Comparison of ENCODE assay signal across 16 cellular contexts in the genomic region with DNA sequence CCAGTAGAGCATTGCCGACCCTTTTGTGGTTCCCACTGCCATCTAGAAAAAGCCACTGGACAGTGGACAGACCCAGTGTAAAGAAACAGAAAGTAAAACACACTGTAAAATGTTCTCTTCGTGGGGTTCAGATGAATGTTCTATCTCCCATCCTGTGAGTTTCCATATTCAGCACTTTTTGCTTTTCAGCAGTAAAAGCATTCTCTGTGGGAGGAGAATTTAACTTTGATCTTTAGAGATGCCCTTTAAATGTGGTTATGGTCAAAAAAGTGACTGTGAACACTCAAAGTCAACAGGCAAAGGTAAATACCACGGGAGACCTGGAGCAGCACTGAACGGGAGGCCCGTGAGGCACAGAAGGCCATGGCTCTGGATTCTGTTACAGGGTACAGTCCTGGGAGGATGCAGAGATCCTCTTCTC. TPM values are rescaled to one million over a fixed set of nuclear protein-coding genes. Genes with fewer than 3 reads are reported as not detected.
DNase-seq lines count a peak whose midpoint lies in the region; ATAC-seq, FAIRE-seq and TF ChIP-seq lines count a peak whose summit lies in the region.
"Had no signal": no experiment of that assay in that cellular context is flagged by ENCODE, and none has a peak within 500 bp of the region (broad histone marks: within the 10 kb centered on the region; RNA-seq: fewer than 3 reads in every experiment).

No MANE protein-coding gene starts in this region.

- intact Hi-C loops in activated CD4-positive, alpha-beta memory T cell treated with anti-CD3 and anti-CD28 coated beads for 36 hours (cut with micrococcal nuclease), result no loop called here
- intact Hi-C loops in HepG2 (cut with micrococcal nuclease; ENCODE audit: unreplicated experiment) (no loop called here), Right ventricle myocardium superior (cut with DNase I) (no loop called here)

- no peak overlapping the region for H3K27ac ChIP-seq in HepG2 (ENCODE audit: extremely low read length, insufficient read depth, low read length)
- H3K27ac ChIP-seq: RWPE1 had no signal

- H3K9me3 ChIP-seq in HepG2 (ENCODE audit: low read length), result no peaks in the 10 kb centered on the region

- no peak overlapping the region for H3K9ac ChIP-seq in HepG2 (ENCODE audit: insufficient read depth, low read depth, low read length)

- H3K4me1 ChIP-seq in HepG2 (ENCODE audit: insufficient read depth, low read length), result peaks cover 9% of the 10 kb centered on the region; the same call in 1 of the 2 replicates

- CTCF ChIA-PET in activated naive CD4-positive, alpha-beta T cell treated with anti-CD3 and anti-CD28 coated beads, Interleukin-2, amount 10 ng/mL, durations not matched to agents 7 days and 5 days (lab: Charles Lee), result no interaction called here
- CTCF ChIA-PET in activated CD4-positive, alpha-beta memory T cell treated with anti-CD3 and anti-CD28 coated beads for 36 hours (lab: Charles Lee), result no interaction called here
- CTCF ChIA-PET in HepG2 (lab: Yijun Ruan, JAX; ENCODE audit: low intra/inter-chr PET ratio, low total read pairs), result no interaction called here

- TF ChIP-seq RAD21 in HepG2 (CRISPR knock-in tag; IDR thresholded peaks at IDR 0.05), result no peak

- no peak for DNase-seq in activated naive CD4-positive, alpha-beta T cell treated with anti-CD3 and anti-CD28 coated beads, Interleukin-2, amount 10 ng/mL, durations not matched to agents 7 days and 5 days
- DNase-seq in activated naive CD4-positive, alpha-beta T cell (lab: John Stamatoyannopoulos, UW), result no peak
- DNase-seq in activated CD4-positive, alpha-beta memory T cell treated with anti-CD3 and anti-CD28 coated beads for 36 hours, result no peak
- DNase-seq in HepG2 (ENCODE audit: low spot score) (no peak), omental fat pad (ENCODE audit: low spot score) (no peak), Right ventricle myocardium superior (no peak)
- no peak for DNase-seq in stimulated activated naive CD8-positive, alpha-beta T cell treated with anti-CD3 and anti-CD28 coated beads, Interleukin-15, amount 100 ng/mL, for 72 hours
- DNase-seq: activated effector memory CD4-positive, alpha-beta T cell treated with anti-CD3 and anti-CD28 coated beads, Interleukin-2, amount 50 U/mL, for 16 hours; Calu3; NCI-H1436 treated with DMSO at 0.1 percent for 48 hours; NCI-H2227 treated with DMSO at 0.1 percent for 48 hours; stimulated activated CD4-positive, alpha-beta T cell treated with anti-CD3 and anti-CD28 coated beads, Interleukin-15, amount 100 ng/mL, for 24 hours had no signal

- in situ Hi-C loops in HepG2 (cut with HindIII; ENCODE audit: extremely low pct_ligation_motif_present, low pct_unique_long_range_greater_than_20kb), result no loop called here

- no peak for TF ChIP-seq EP300 in HepG2 (IDR thresholded peaks at IDR 0.05; ENCODE audit: low read depth in 2 of 2, low read length in 2 of 2)
- TF ChIP-seq EP300 in HepG2 (CRISPR knock-in tag; IDR thresholded peaks at IDR 0.05; ENCODE audit: borderline replicate concordance), result no peak

- H3K27me3 ChIP-seq in HepG2 (ENCODE audit: control insufficient read depth in 1 of 2, insufficient read depth in 2 of 2, low read length in 2 of 2), result peaks cover 0 to 2% of the 10 kb centered on the region in 2 experiments; a peak in 1 of 5 replicates

- no peak for TF ChIP-seq POLR2A in HepG2 (IDR thresholded peaks at IDR 0.05; ENCODE audit: insufficient read depth in 1 of 2, low read depth in 2 of 2, low read length in 2 of 2)

- no peaks in the 10 kb centered on the region for H4K20me1 ChIP-seq in HepG2 (ENCODE audit: insufficient read depth, low read length)

- no peaks in the 10 kb centered on the region for H3K9me3 Mint-ChIP-seq in activated naive CD4-positive, alpha-beta T cell treated with anti-CD3 and anti-CD28 coated beads, Interleukin-2, amount 10 ng/mL, durations not matched to agents 7 days and 5 days
- H3K9me3 Mint-ChIP-seq in activated CD4-positive, alpha-beta memory T cell treated with anti-CD3 and anti-CD28 coated beads for 36 hours, result no peaks in the 10 kb centered on the region
- no peaks in the 10 kb centered on the region for H3K9me3 Mint-ChIP-seq in stimulated activated naive CD8-positive, alpha-beta T cell treated with anti-CD3 and anti-CD28 coated beads, Interleukin-15, amount 100 ng/mL, for 72 hours

- no peak for FAIRE-seq in HepG2 (lab: Jason Lieb, UNC)
- FAIRE-seq: H1 had no signal

- peaks cover 58% of the 10 kb centered on the region for H3K4me1 Mint-ChIP-seq in activated naive CD4-positive, alpha-beta T cell treated with anti-CD3 and anti-CD28 coated beads, Interleukin-2, amount 10 ng/mL, durations not matched to agents 7 days and 5 days
- H3K4me1 Mint-ChIP-seq in activated CD4-positive, alpha-beta memory T cell treated with anti-CD3 and anti-CD28 coated beads for 36 hours (ENCODE audit: low read depth), result peaks cover 71% of the 10 kb centered on the region
- H3K4me1 Mint-ChIP-seq in stimulated activated naive CD8-positive, alpha-beta T cell treated with anti-CD3 and anti-CD28 coated beads, Interleukin-15, amount 100 ng/mL, for 72 hours, result peaks cover 67% of the 10 kb centered on the region

- H2AFZ ChIP-seq in HepG2 (ENCODE audit: low read length), result no peak overlapping the region

- no peaks in the 10 kb centered on the region for H3K27me3 Mint-ChIP-seq in activated naive CD4-positive, alpha-beta T cell treated with anti-CD3 and anti-CD28 coated beads, Interleukin-2, amount 10 ng/mL, durations not matched to agents 7 days and 5 days
- no peaks in the 10 kb centered on the region for H3K27me3 Mint-ChIP-seq in activated CD4-positive, alpha-beta memory T cell treated with anti-CD3 and anti-CD28 coated beads for 36 hours
- no peaks in the 10 kb centered on the region for H3K27me3 Mint-ChIP-seq in stimulated activated naive CD8-positive, alpha-beta T cell treated with anti-CD3 and anti-CD28 coated beads, Interleukin-15, amount 100 ng/mL, for 72 hours

- peak; percentile 64; the same call in 2 of the 3 replicates for ATAC-seq in HepG2
- peak; percentile 68 for ATAC-seq in stimulated activated naive CD8-positive, alpha-beta T cell treated with anti-CD3 and anti-CD28 coated beads, Interleukin-15, amount 100 ng/mL, for 72 hours
- ATAC-seq in GM21529 (IDR thresholded peaks at IDR 0.05; ENCODE audit: unreplicated experiment), result no peak
- ATAC-seq in omental fat pad (ENCODE audit: low FRiP score), result no peak
- ATAC-seq in Right ventricle myocardium superior (ENCODE audit: poor library complexity), result no peak
- ATAC-seq: esophagus mucosa had no signal

- H3K4me3 Mint-ChIP-seq in activated naive CD4-positive, alpha-beta T cell treated with anti-CD3 and anti-CD28 coated beads, Interleukin-2, amount 10 ng/mL, durations not matched to agents 7 days and 5 days, result peak overlapping the region; percentile 27
- H3K4me3 Mint-ChIP-seq in activated CD4-positive, alpha-beta memory T cell treated with anti-CD3 and anti-CD28 coated beads for 36 hours, result peak overlapping the region; percentile 46
- peak overlapping the region; percentile 48 to 56 for H3K4me3 Mint-ChIP-seq in stimulated activated naive CD8-positive, alpha-beta T cell treated with anti-CD3 and anti-CD28 coated beads, Interleukin-15, amount 100 ng/mL, for 72 hours

- no peak overlapping the region for H3K4me2 ChIP-seq in HepG2 (ENCODE audit: low read depth, low read length)

- POLR2A ChIA-PET in activated CD4-positive, alpha-beta memory T cell treated with anti-CD3 and anti-CD28 coated beads for 36 hours (lab: Charles Lee), result no interaction called here
- POLR2A ChIA-PET in HepG2 (lab: Yijun Ruan, JAX), result no interaction called here

- peaks cover 59% of the 10 kb centered on the region for H3K36me3 Mint-ChIP-seq in activated naive CD4-positive, alpha-beta T cell treated with anti-CD3 and anti-CD28 coated beads, Interleukin-2, amount 10 ng/mL, durations not matched to agents 7 days and 5 days
- H3K36me3 Mint-ChIP-seq in activated CD4-positive, alpha-beta memory T cell treated with anti-CD3 and anti-CD28 coated beads for 36 hours, result peaks cover 14% of the 10 kb centered on the region

- TF ChIP-seq CTCF in HepG2 (CRISPR knock-in tag; IDR thresholded peaks at IDR 0.05) (no peak), omental fat pad (IDR thresholded peaks at IDR 0.05) (no peak)

- BruUV-seq in HepG2 (replicated peaks; lab: Mats Ljungman, UMichigan), result no TSS peak

- peak overlapping the region; percentile 85 for H3K27ac Mint-ChIP-seq in activated naive CD4-positive, alpha-beta T cell treated with anti-CD3 and anti-CD28 coated beads, Interleukin-2, amount 10 ng/mL, durations not matched to agents 7 days and 5 days
- H3K27ac Mint-ChIP-seq in activated CD4-positive, alpha-beta memory T cell treated with anti-CD3 and anti-CD28 coated beads for 36 hours, result peak overlapping the region; percentile 80
- H3K27ac Mint-ChIP-seq in stimulated activated naive CD8-positive, alpha-beta T cell treated with anti-CD3 and anti-CD28 coated beads, Interleukin-15, amount 100 ng/mL, for 72 hours, result peak overlapping the region; percentile 19 to 38

- no peaks in the 10 kb centered on the region for H3K36me3 ChIP-seq in HepG2 (replicated peaks in 1 of 2; ENCODE audit: control insufficient read depth in 1 of 2, insufficient read depth in 2 of 2, low read length in 2 of 2)

- no peak overlapping the region for H3K4me3 ChIP-seq in HepG2 (replicated peaks in 1 of 3; ENCODE audit: insufficient read depth in 1 of 3, low read depth in 2 of 3, low read length in 3 of 3)

- 0% methylated on average over 5 of the region's 5 CpGs for WGBS in HepG2 (ENCODE audit: low lambda C conversion rate)

- H3K79me2 ChIP-seq in HepG2 (ENCODE audit: insufficient read depth, low read length), result no peaks in the 10 kb centered on the region

RNA-seq across cellular contexts. Expression of a gene that starts 53.9 kb away (rescaled TPM):
- total RNA-seq in activated CD4-positive, alpha-beta memory T cell treated with anti-CD3 and anti-CD28 coated beads for 36 hours, result 10 to 100 TPM; 60.3 to 63.7 TPM
- total RNA-seq in HepG2 (2016; rRNA removed; fragmentation: Illumina TruSeq; extraction: Trizol) (not detected in 2 replicates), omental fat pad (100 to 1,000 TPM in 1 of 4 donors, 10 to 100 TPM in 3; 12.9 to 118 (median 50.4) TPM), Right ventricle myocardium superior (14.0 TPM)
- total RNA-seq in HepG2 (2016; cell fraction: cytosol; rRNA removed; fragmentation: Illumina TruSeq; extraction: Trizol; ENCODE audit: low read depth), result not detected in 2 replicates
- total RNA-seq in HepG2 (2016; cell fraction: insoluble cytoplasmic fraction; rRNA removed; fragmentation: Illumina TruSeq; extraction: Trizol), result not detected in 2 replicates
- not detected in 2 replicates for total RNA-seq in HepG2 (2016; cell fraction: membrane; rRNA removed; fragmentation: Illumina TruSeq; extraction: Trizol)
- total RNA-seq in HepG2 (2016; cell fraction: nucleus; rRNA removed; fragmentation: Illumina TruSeq; extraction: Trizol), result not detected in 2 replicates
- not detected in 2 replicates for polyA plus RNA-seq in HepG2 (2011; rRNA removed)
- polyA plus RNA-seq in HepG2 (2011; cell fraction: cytosol; rRNA removed), result not detected in 2 replicates
- polyA plus RNA-seq in HepG2 (2011; cell fraction: nucleus; rRNA removed), result not detected in 2 replicates
- not detected in 2 replicates for polyA plus RNA-seq in HepG2 (2012)
- polyA plus RNA-seq in HepG2 (2016; cell fraction: cytosol; fragmentation: Illumina TruSeq; extraction: Trizol; ENCODE audit: low read depth), result not detected in 2 replicates
- polyA plus RNA-seq in HepG2 (2016; cell fraction: insoluble cytoplasmic fraction; fragmentation: Illumina TruSeq; extraction: Trizol; ENCODE audit: low read depth), result not detected in 2 replicates
- not detected in 2 replicates for polyA plus RNA-seq in HepG2 (2016; cell fraction: membrane; fragmentation: Illumina TruSeq; extraction: Trizol; ENCODE audit: low read depth)
- polyA plus RNA-seq in HepG2 (2016; cell fraction: nucleus; fragmentation: Illumina TruSeq; extraction: Trizol; ENCODE audit: insufficient read depth, low read depth), result not detected in 2 replicates
- not detected in 2 replicates for polyA minus RNA-seq in HepG2 (2011; rRNA and poly(A)+ RNA removed; ENCODE audit: low replicate concordance)
- not detected in 2 replicates for polyA minus RNA-seq in HepG2 (2011; cell fraction: cytosol; rRNA and poly(A)+ RNA removed)
- polyA minus RNA-seq in HepG2 (2011; cell fraction: nucleus; rRNA and poly(A)+ RNA removed), result not detected in 2 replicates

Comparison
In these comparisons a context has a peak if more than half of its experiments do, and no peak if none do; other contexts are left out.
1. H3K27ac Mint-ChIP-seq: peak in every context shown above with its lines; median percentile 85 in activated naive CD4-positive, alpha-beta T cell treated with anti-CD3 and anti-CD28 coated beads, Interleukin-2, amount 10 ng/mL, durations not matched to agents 7 days and 5 days; 80 in activated CD4-positive, alpha-beta memory T cell treated with anti-CD3 and anti-CD28 coated beads for 36 hours; 28 in stimulated activated naive CD8-positive, alpha-beta T cell treated with anti-CD3 and anti-CD28 coated beads, Interleukin-15, amount 100 ng/mL, for 72 hours.
2. ATAC-seq: peak in HepG2 (single experiment) and stimulated activated naive CD8-positive, alpha-beta T cell treated with anti-CD3 and anti-CD28 coated beads, Interleukin-15, amount 100 ng/mL, for 72 hours (single experiment); none in GM21529 (single experiment), omental fat pad (single experiment) and Right ventricle myocardium superior (single experiment).
3. RNA of a gene that starts 53.9 kb away (total RNA-seq): 60.3 to 63.7 TPM in activated CD4-positive, alpha-beta memory T cell treated with anti-CD3 and anti-CD28 coated beads for 36 hours, 12.9 to 118 TPM in omental fat pad and 14.0 TPM in Right ventricle myocardium superior (single experiment); not detected in HepG2; every median in the first group is over 10 times any median in the second.
4. Peak in every context shown above with its lines, with median percentiles within 50 percentile points of each other: H3K4me3 Mint-ChIP-seq.